23 cellular contexts compared by ENCODE assay signal in the genomic region with DNA sequence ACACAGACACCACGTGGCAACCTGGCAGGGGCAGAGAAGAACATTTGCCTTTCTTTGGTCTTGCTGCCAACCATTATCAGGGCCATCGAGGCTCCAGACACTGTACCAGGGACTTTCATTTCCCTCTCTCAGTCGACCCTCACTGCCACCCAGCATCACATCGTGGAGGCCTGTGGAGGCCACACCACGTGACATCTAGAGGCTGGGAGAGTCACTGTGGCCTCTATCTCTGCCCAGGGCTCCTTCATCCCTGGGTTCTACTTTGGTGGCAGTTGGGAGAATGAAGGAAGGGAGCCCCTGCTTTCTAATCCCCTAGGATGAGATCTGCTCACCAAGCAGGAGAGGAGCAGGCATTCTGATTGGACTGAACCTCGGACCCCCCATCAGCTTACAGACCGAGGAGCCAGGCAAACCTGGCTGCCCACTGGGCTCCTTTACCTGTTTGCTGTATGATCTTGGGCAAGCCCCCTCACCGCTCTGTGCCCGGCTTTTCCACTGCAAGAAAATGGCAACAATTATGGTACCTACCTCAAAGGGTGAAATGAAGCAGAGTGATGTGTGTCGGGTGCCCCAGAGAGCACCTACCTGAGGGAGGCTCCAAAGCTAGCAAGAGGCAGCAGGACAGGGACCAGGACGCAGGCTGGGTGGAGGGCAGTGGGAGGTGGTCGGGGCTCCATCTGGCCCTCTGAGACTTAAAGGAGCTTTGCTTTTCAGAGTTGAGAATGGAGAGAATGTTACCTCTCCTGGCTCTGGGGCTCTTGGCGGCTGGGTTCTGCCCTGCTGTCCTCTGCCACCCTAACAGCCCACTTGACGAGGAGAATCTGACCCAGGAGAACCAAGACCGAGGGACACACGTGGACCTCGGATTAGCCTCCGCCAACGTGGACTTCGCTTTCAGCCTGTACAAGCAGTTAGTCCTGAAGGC. TPM values are rescaled to one million over a fixed set of nuclear protein-coding genes. Genes with fewer than 3 reads are reported as not detected.
A peak's percentile ranks its signal among the peaks of the same experiment; 100 is the strongest.
DNase-seq lines count a peak whose midpoint lies in the region; ATAC-seq and TF ChIP-seq lines count a peak whose summit lies in the region.
"Had no signal": no experiment of that assay in that cellular context is flagged by ENCODE, and none has a peak within 500 bp of the region (broad histone marks: within the 10 kb centered on the region; RNA-seq: fewer than 3 reads in every experiment).

No MANE protein-coding gene starts in this region.

- no peak overlapping the region; the same call in 1 of the 2 replicates for H3K18ac ChIP-seq in IMR-90 (ENCODE audit: low read depth, low read length)

- TF ChIP-seq EP300 in stomach (IDR thresholded peaks at IDR 0.05): no peak

- no peaks in the 10 kb centered on the region for H3K79me1 ChIP-seq in IMR-90 (ENCODE audit: low read depth in 1 of 2, low read length in 2 of 2)

- H4K91ac ChIP-seq in IMR-90 (ENCODE audit: insufficient read depth, low read depth, low read length): no peak overlapping the region

- no peak overlapping the region for H2BK20ac ChIP-seq in IMR-90 (ENCODE audit: low read depth, low read length)

- peaks cover 9% of the 10 kb centered on the region for H3K27me3 Mint-ChIP-seq in endodermal cell (ENCODE audit: insufficient read depth)

- ATAC-seq in IMR-90 (ENCODE audit: low read depth) (no peak), right lobe of liver (peak in 2 of 4 donors; percentile 1 to 4), HG02642 (IDR thresholded peaks at IDR 0.05; ENCODE audit: poor library complexity, unreplicated experiment) (no peak)
- ATAC-seq: CD8-positive, alpha-beta T cell had no signal

- 86% methylated on average over 9 of the region's 20 CpGs; no CpG with 5 or more reads in 1 of the 2 experiments for WGBS in IMR-90 (ENCODE audit: extremely low coverage in 2 of 2, insufficient read length in 1 of 2), 2 experiments
- WGBS in right lobe of liver (ENCODE audit: insufficient coverage, low coverage, low lambda C conversion rate, missing lambda C conversion rate): 13% methylated on average over 13 of the region's 20 CpGs
- WGBS in stomach, 5 donors: 78 to 88% (median 86%) methylated on average over 13 to 20 of the region's 20 CpGs
- WGBS in endodermal cell (ENCODE audit: insufficient coverage in 1 of 2, insufficient read length in 1 of 2), 2 experiments: 90% methylated on average over 9 to 20 of the region's 20 CpGs

- H3K27ac ChIP-seq in IMR-90 (ENCODE audit: insufficient read depth, low read length) (no peak overlapping the region), coronary artery (peak overlapping the region in 1 of 2 donors; percentile 76), right lobe of liver (peak overlapping the region; percentile 55 to 83 (median 67)), stomach (peak overlapping the region in 4 of 5 donors; percentile 52 to 70 (median 64)), endodermal cell (ENCODE audit: low read depth, low read length) (no peak overlapping the region)
- H3K27ac ChIP-seq: BLaER1 treated with 17β-estradiol and CSF1 and Interleukin-3, amounts not matched to agents 10 nM and 100 nM had no signal

- no peak for DNase-seq in IMR-90
- DNase-seq in coronary artery (ENCODE audit: low spot score): no peak
- DNase-seq in right lobe of liver: peak in 1 of 3 donors; percentile 48
- no peak for DNase-seq in stomach
- no peak for DNase-seq in activated CD4-positive, alpha-beta T cell treated with anti-CD3 and anti-CD28 coated beads, Interleukin-2, amount 50 U/mL, for 4 hours
- no peak for DNase-seq in endodermal cell
- DNase-seq: ACHN; CD8-positive, alpha-beta T cell; DMS153; H7; HFFc6; KG1; NCI-H1092 treated with DMSO at 0.1 percent for 48 hours; NCI-H146; NCI-H2029 treated with DMSO at 0.1 percent for 48 hours; NCI-H226; NCI-H510A treated with DMSO at 0.1 percent for 48 hours; NCI-H774; NK-92 treated with Interleukin-12 subunit alpha and Interleukin-12 subunit beta, amount 100 ng/mL, for 24 hours; SIG-M5 had no signal

- H3K4ac ChIP-seq in IMR-90 (ENCODE audit: low read depth, low read length): no peak overlapping the region

- no peak overlapping the region for H3K4me2 ChIP-seq in IMR-90 (ENCODE audit: low read depth, low read length)
- H3K4me2 ChIP-seq: BLaER1 treated with 17β-estradiol and CSF1 and Interleukin-3, amounts not matched to agents 10 nM and 100 nM had no signal

- H3K23ac ChIP-seq in IMR-90 (ENCODE audit: low read depth, low read length): no peak overlapping the region

- TF ChIP-seq CTCF in IMR-90 (conservative IDR thresholded peaks at IDR 0.05; ENCODE audit: low read depth, low read length) (no peak), coronary artery (IDR thresholded peaks at IDR 0.05) (no peak), right lobe of liver (IDR thresholded peaks at IDR 0.05) (no peak), stomach (IDR thresholded peaks at IDR 0.05) (no peak), endodermal cell (conservative IDR thresholded peaks at IDR 0.05) (no peak)

- no peak overlapping the region; the same call in 1 of the 2 replicates for H4K5ac ChIP-seq in IMR-90 (ENCODE audit: low read depth, low read length)

- H3K4me3 Mint-ChIP-seq in endodermal cell: no peak overlapping the region
- H3K4me3 Mint-ChIP-seq: CD8-positive, alpha-beta T cell; HFFc6 had no signal

- H3K4me3 ChIP-seq in IMR-90 (ENCODE audit: insufficient read depth, low read depth, low read length): no peak overlapping the region
- peak overlapping the region; percentile 59 for H3K4me3 ChIP-seq in coronary artery
- H3K4me3 ChIP-seq in right lobe of liver: peak overlapping the region; percentile 68 to 88 (median 74)
- H3K4me3 ChIP-seq in stomach: peak overlapping the region in 2 of 4 donors; percentile 29 to 43
- no peak overlapping the region for H3K4me3 ChIP-seq in endodermal cell (ENCODE audit: low read length)
- H3K4me3 ChIP-seq: BLaER1 treated with 17β-estradiol and CSF1 and Interleukin-3, amounts not matched to agents 10 nM and 100 nM had no signal

- H2AK5ac ChIP-seq in IMR-90 (ENCODE audit: low read depth, low read length): no peak overlapping the region

- dilution Hi-C loops in IMR-90 (cut with HindIII; ENCODE audit: low sequenced_read_pairs, unreplicated experiment): no loop called here

- no peak overlapping the region for H2AFZ ChIP-seq in IMR-90 (replicated peaks; ENCODE audit: low read length, poor library complexity)

- no peaks in the 10 kb centered on the region for H3K36me3 ChIP-seq in IMR-90 (ENCODE audit: control insufficient read depth, insufficient read depth, low read length)
- peaks cover 0 to 50% (median 19%) of the 10 kb centered on the region in 4 donors for H3K36me3 ChIP-seq in right lobe of liver
- H3K36me3 ChIP-seq in stomach: peaks cover 0 to 37% (median 20%) of the 10 kb centered on the region in 4 donors
- no peaks in the 10 kb centered on the region for H3K36me3 ChIP-seq in endodermal cell (ENCODE audit: control insufficient read depth, insufficient read depth, low read length)
- H3K36me3 ChIP-seq: BLaER1 treated with 17β-estradiol and CSF1 and Interleukin-3, amounts not matched to agents 10 nM and 100 nM had no signal

- H3K4me1 ChIP-seq in IMR-90 (ENCODE audit: control insufficient read depth, insufficient read depth, low read length): peaks cover 14% of the 10 kb centered on the region
- H3K4me1 ChIP-seq in right lobe of liver: peaks cover 0 to 35% (median 3%) of the 10 kb centered on the region in 4 donors
- H3K4me1 ChIP-seq in stomach: peaks cover 10 to 38% (median 26%) of the 10 kb centered on the region in 4 donors
- no peaks in the 10 kb centered on the region for H3K4me1 ChIP-seq in endodermal cell (ENCODE audit: control insufficient read depth, insufficient read depth, low read length)

- no peak overlapping the region for H2BK120ac ChIP-seq in IMR-90 (ENCODE audit: low read depth, low read length)

- TF ChIP-seq POLR2A in IMR-90 (IDR thresholded peaks at IDR 0.05; ENCODE audit: low read depth, low read length) (no peak), right lobe of liver (IDR thresholded peaks at IDR 0.05) (peak; percentile 40), stomach (IDR thresholded peaks at IDR 0.05) (no peak)

- H4K8ac ChIP-seq in IMR-90 (ENCODE audit: low read depth in 2 of 2, low read length in 2 of 2): no peak overlapping the region

- intact Hi-C loops in IMR-90 (cut with micrococcal nuclease) (no loop called here), right lobe of liver (cut with DNase I) (no loop called here), stomach (cut with DNase I; ENCODE audit: low total_unique reads) (no loop called here)

- no peak for TF ChIP-seq RAD21 in IMR-90 (IDR thresholded peaks at IDR 0.05; ENCODE audit: low read length)

- no peak overlapping the region for H2BK5ac ChIP-seq in IMR-90 (ENCODE audit: low read depth, low read length, poor library complexity, severe bottlenecking)

- H3K4me1 Mint-ChIP-seq in endodermal cell: peaks cover 7% of the 10 kb centered on the region

- in situ Hi-C loops in IMR-90 (cut with MboI; ENCODE audit: low sequenced_read_pairs): no loop called here

- no peak overlapping the region for H2BK15ac ChIP-seq in IMR-90 (ENCODE audit: low read depth, low read length)

- POLR2A ChIA-PET in IMR-90 (lab: Charles Lee; ENCODE audit: unreplicated experiment): no interaction called here

- H3K36me3 Mint-ChIP-seq in endodermal cell (ENCODE audit: low read depth): no peaks in the 10 kb centered on the region
- H3K36me3 Mint-ChIP-seq: CD8-positive, alpha-beta T cell had no signal

- no peaks in the 10 kb centered on the region for H3K27me3 ChIP-seq in IMR-90 (ENCODE audit: control insufficient read depth, insufficient read depth, low read length)
- no peaks in the 10 kb centered on the region for H3K27me3 ChIP-seq in right lobe of liver
- H3K27me3 ChIP-seq in stomach: no peaks in the 10 kb centered on the region
- no peaks in the 10 kb centered on the region for H3K27me3 ChIP-seq in endodermal cell (ENCODE audit: control insufficient read depth, insufficient read depth, low read length, poor library complexity, severe bottlenecking)
- H3K27me3 ChIP-seq: BLaER1 treated with 17β-estradiol and CSF1 and Interleukin-3, amounts not matched to agents 10 nM and 100 nM had no signal

- H2AK9ac ChIP-seq in IMR-90 (replicated peaks; ENCODE audit: low read depth, low read length, poor library complexity): peak overlapping the region; percentile 20

- CTCF ChIA-PET in IMR-90 (lab: Yijun Ruan, JAX): no interaction called here

- H3K14ac ChIP-seq in IMR-90 (replicated peaks; ENCODE audit: low read depth, low read length): no peak overlapping the region

- no peaks in the 10 kb centered on the region for H3K9me1 ChIP-seq in IMR-90 (ENCODE audit: insufficient read depth, low read length)

- no TSS peak for BruUV-seq in IMR-90 (replicated peaks; lab: Mats Ljungman, UMichigan)

- H3K9ac ChIP-seq in IMR-90 (ENCODE audit: low read depth, low read length): no peak overlapping the region
- no peak overlapping the region for H3K9ac ChIP-seq in endodermal cell (ENCODE audit: extremely low read depth, low read length, poor library complexity, severe bottlenecking)
- H3K9ac ChIP-seq: BLaER1 treated with 17β-estradiol and CSF1 and Interleukin-3, amounts not matched to agents 10 nM and 100 nM had no signal

- peaks cover 19% of the 10 kb centered on the region for H3K9me3 ChIP-seq in IMR-90 (ENCODE audit: control insufficient read depth, insufficient read depth, low read length)
- H3K9me3 ChIP-seq in right lobe of liver: no peaks in the 10 kb centered on the region
- H3K9me3 ChIP-seq in stomach: peaks cover 12 to 26% (median 21%) of the 10 kb centered on the region in 4 donors
- H3K9me3 ChIP-seq in endodermal cell (ENCODE audit: control insufficient read depth, low read length): peaks cover 21% of the 10 kb centered on the region

- no peak overlapping the region for H3K27ac Mint-ChIP-seq in endodermal cell
- H3K27ac Mint-ChIP-seq: CD8-positive, alpha-beta T cell; HFFc6 had no signal

- peaks cover 23% of the 10 kb centered on the region for H3K9me3 Mint-ChIP-seq in endodermal cell

- no peak overlapping the region for H3K56ac ChIP-seq in IMR-90 (ENCODE audit: extremely low read depth, insufficient read depth, low read length)

- no peaks in the 10 kb centered on the region for H4K20me1 ChIP-seq in IMR-90 (ENCODE audit: insufficient read depth, low read length)
- H4K20me1 ChIP-seq: BLaER1 treated with 17β-estradiol and CSF1 and Interleukin-3, amounts not matched to agents 10 nM and 100 nM had no signal

RNA-seq across cellular contexts. Expression of gene SERPINA3, which starts 1.8 kb away (rescaled TPM):
- total RNA-seq in IMR-90 (2012; rRNA removed) (under 0.01 and 0.36 TPM in 2 replicates), right lobe of liver (over 10,000 TPM in 2 of 6 experiments, 1,000 to 10,000 TPM in 4; 5,211 to 12,749 (median 8,707) TPM), stomach (100 to 1,000 TPM in 1 of 5 donors, 10 to 100 TPM in 4; 15.1 to 392 (median 65.9) TPM), endodermal cell (under 1 TPM in 1 of 2 donors, not detected in 1; 0.27 TPM)
- polyA plus RNA-seq in IMR-90 (2012; rRNA removed) (0.33 and 0.48 TPM in 2 replicates), stomach (1,000 to 10,000 TPM in 1 of 3 donors, 100 to 1,000 TPM in 2; 109 to 1,820 (median 485) TPM)
- polyA plus RNA-seq in IMR-90 (2012; cell fraction: cytosol; rRNA removed): 0.37 and 0.42 TPM in 2 replicates
- 0.25 and 0.45 TPM in 2 replicates for polyA plus RNA-seq in IMR-90 (2012; cell fraction: nucleus; rRNA removed; ENCODE audit: low replicate concordance)
- polyA plus RNA-seq in endodermal cell (2013, experiment 1 of 2): 0.18 TPM
- polyA plus RNA-seq in endodermal cell (2013, experiment 2 of 2): 0.21 TPM
- total RNA-seq: CD8-positive, alpha-beta T cell; G401; H7; HFFc6 had no signal

RNA-seq across cellular contexts. Expression of gene SERPINA5, which starts 32.8 kb away (rescaled TPM):
- total RNA-seq in IMR-90 (2012; rRNA removed) (not detected in 2 replicates), right lobe of liver (100 to 1,000 TPM in 4 of 6 experiments, 10 to 100 TPM in 2; 24.7 to 317 (median 167) TPM), stomach (10 to 100 TPM in 1 of 5 donors, 1 to 10 TPM in 2, not detected in 2; 1.7 to 10.7 (median 3.1) TPM), endodermal cell (1 to 10 TPM; 1.5 to 2.8 TPM)
- polyA plus RNA-seq in IMR-90 (2012; rRNA removed) (not detected in 2 replicates), stomach (1 to 10 TPM; 2.7 to 5.9 (median 4.6) TPM)
- polyA plus RNA-seq in IMR-90 (2012; cell fraction: cytosol; rRNA removed): not detected in 2 replicates
- not detected in 2 replicates for polyA plus RNA-seq in IMR-90 (2012; cell fraction: nucleus; rRNA removed; ENCODE audit: low replicate concordance)
- polyA plus RNA-seq in endodermal cell (2013, experiment 1 of 2): 1.7 TPM
- polyA plus RNA-seq in endodermal cell (2013, experiment 2 of 2): 1.6 TPM
- total RNA-seq: CD8-positive, alpha-beta T cell; G401; HFFc6 had no signal

RNA-seq across cellular contexts. Expression of gene SERPINA4, which starts 52.7 kb away (rescaled TPM):
- total RNA-seq in IMR-90 (2012; rRNA removed) (not detected in 2 replicates), right lobe of liver (100 to 1,000 TPM in 4 of 6 experiments, 10 to 100 TPM in 2; 41.2 to 204 (median 145) TPM), stomach (10 to 100 TPM in 2 of 5 donors, 1 to 10 TPM in 1, not detected in 2; 4.9 to 27.5 (median 15.8) TPM), endodermal cell (not detected)
- polyA plus RNA-seq in IMR-90 (2012; rRNA removed) (not detected in 2 replicates), stomach (10 to 100 TPM in 2 of 3 donors, 1 to 10 TPM in 1; 4.7 to 14.8 (median 13.6) TPM)
- polyA plus RNA-seq in IMR-90 (2012; cell fraction: cytosol; rRNA removed): not detected in 2 replicates
- polyA plus RNA-seq in IMR-90 (2012; cell fraction: nucleus; rRNA removed; ENCODE audit: low replicate concordance): not detected in 2 replicates
- not detected for polyA plus RNA-seq in endodermal cell (2013, experiment 1 of 2)
- polyA plus RNA-seq in endodermal cell (2013, experiment 2 of 2): not detected
- total RNA-seq: CD8-positive, alpha-beta T cell; G401; H7; HFFc6 had no signal

Comparison
In these comparisons a context has a peak if more than half of its experiments do, and no peak if none do; other contexts are left out.
1. H3K27ac ChIP-seq: peak in right lobe of liver (3 of 3) and stomach (4 of 5); none in IMR-90 (single experiment) and endodermal cell (single experiment).
2. H3K4me3 ChIP-seq: peak in coronary artery (single experiment) and right lobe of liver (3 of 3); none in IMR-90 (single experiment) and endodermal cell (single experiment).
3. RNA of gene SERPINA3, which starts 1.8 kb away (total RNA-seq): 5,211 to 12,749 TPM in right lobe of liver; 15.1 to 392 TPM in stomach, under 0.01 to 0.36 TPM in IMR-90 and 0.27 TPM in endodermal cell; every median in the first group is over 10 times any median in the second.